In the genomic region with DNA sequence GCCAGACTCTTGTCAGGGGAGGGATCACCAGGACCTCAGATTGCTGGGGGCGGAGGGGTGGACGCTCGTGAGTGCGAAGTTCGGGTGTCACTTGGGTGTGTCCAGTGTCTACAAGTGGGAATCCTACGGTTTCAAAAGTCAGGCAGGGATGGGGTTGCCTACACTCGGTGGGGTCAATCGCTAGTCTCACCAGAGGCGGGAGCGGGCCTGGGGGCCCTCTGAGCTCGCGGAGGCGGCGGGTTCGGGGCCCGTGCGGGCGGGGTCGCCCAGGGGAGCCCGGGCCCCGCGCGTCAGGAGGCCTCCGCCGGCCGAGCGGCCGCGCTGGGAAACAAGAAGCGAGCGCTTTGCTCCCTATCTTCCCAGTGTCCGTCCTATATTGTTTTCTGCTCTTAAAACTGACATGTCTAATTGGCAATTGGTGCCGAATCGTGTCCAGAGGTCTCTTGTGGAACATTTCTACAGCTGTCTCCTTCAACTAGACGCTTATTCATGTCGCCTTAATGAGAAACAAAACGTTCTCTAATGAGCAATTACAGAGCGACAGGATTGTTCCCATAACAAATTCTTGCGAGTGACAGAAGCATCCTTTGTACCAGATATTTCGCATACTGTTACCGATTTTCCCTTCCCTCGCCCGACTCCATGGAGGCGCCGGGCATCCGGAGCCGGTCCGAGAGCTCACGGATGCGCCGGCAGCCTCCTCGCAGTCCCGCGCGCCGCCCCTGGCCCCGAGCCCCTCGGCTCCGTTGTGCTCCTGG, we compare ENCODE assay signal across 12 cellular contexts. TPM values are rescaled to one million over a fixed set of nuclear protein-coding genes. Genes with fewer than 3 reads are reported as not detected.
A peak's percentile ranks its signal among the peaks of the same experiment; 100 is the strongest.
DNase-seq lines count a peak whose midpoint lies in the region; ATAC-seq and TF ChIP-seq lines count a peak whose summit lies in the region.
"Had no signal": no experiment of that assay in that cellular context is flagged by ENCODE, and none has a peak within 500 bp of the region (broad histone marks: within the 10 kb centered on the region; RNA-seq: fewer than 3 reads in every experiment).

No MANE protein-coding gene starts in this region.

- peaks cover 90% of the 10 kb centered on the region for H3K27me3 Mint-ChIP-seq in activated CD8-positive, alpha-beta memory T cell treated with anti-CD3 and anti-CD28 coated beads, Interleukin-2, amount 10 ng/mL, durations not matched to agents 7 days and 5 days
- H3K27me3 Mint-ChIP-seq in glutamatergic neuron (ENCODE audit: unreplicated experiment), result peaks cover 47% of the 10 kb centered on the region

- H3K4me3 ChIP-seq in Panc1 (ENCODE audit: low read depth in 2 of 2, low read length in 2 of 2), result peak overlapping the region in 1 of 2 experiments; percentile 18; a peak in 1 of 4 replicates
- H3K4me3 ChIP-seq in skeletal muscle satellite cell (ENCODE audit: low read length), result peak overlapping the region; percentile 53

- no peak overlapping the region for H3K27ac ChIP-seq in Panc1 (ENCODE audit: low read length)
- no peak overlapping the region for H3K27ac ChIP-seq in RWPE1

- TF ChIP-seq CTCF in Panc1 (IDR thresholded peaks at IDR 0.05), result no peak
- TF ChIP-seq CTCF in glutamatergic neuron (IDR thresholded peaks at IDR 0.05; ENCODE audit: partially characterized antibody, unreplicated experiment), result no peak
- TF ChIP-seq CTCF in RWPE1 (conservative IDR thresholded peaks at IDR 0.05; ENCODE audit: low read depth), result no peak

- peaks cover 3% of the 10 kb centered on the region for H3K9me3 Mint-ChIP-seq in activated CD8-positive, alpha-beta memory T cell treated with anti-CD3 and anti-CD28 coated beads, Interleukin-2, amount 10 ng/mL, durations not matched to agents 7 days and 5 days (ENCODE audit: low read depth)
- H3K9me3 Mint-ChIP-seq in glutamatergic neuron (ENCODE audit: unreplicated experiment), result peaks cover 10% of the 10 kb centered on the region
- H3K9me3 Mint-ChIP-seq: HFFc6 had no signal

- no peaks in the 10 kb centered on the region for H3K9me3 ChIP-seq in Panc1 (ENCODE audit: control insufficient read depth, insufficient read depth, low read depth, low read length)
- peaks cover 7% of the 10 kb centered on the region for H3K9me3 ChIP-seq in skeletal muscle satellite cell (replicated peaks; ENCODE audit: low read length)

- DNase-seq in activated CD8-positive, alpha-beta memory T cell treated with anti-CD3 and anti-CD28 coated beads, Interleukin-2, amount 10 ng/mL, durations not matched to agents 7 days and 5 days, result no peak
- no peak for DNase-seq in activated CD8-positive, alpha-beta memory T cell treated with anti-CD3 and anti-CD28 coated beads for 24 hours
- no peak for DNase-seq in Panc1 (ENCODE audit: low read depth, low spot score)
- DNase-seq in glutamatergic neuron, result no peak
- DNase-seq in stimulated activated CD4-positive, alpha-beta T cell treated with anti-CD3 and anti-CD28 coated beads, Interleukin-2, amount 100 ng/mL, for 48 hours, result no peak
- no peak for DNase-seq in NCI-H146 treated with DMSO at 0.1 percent for 48 hours (lab: John Stamatoyannopoulos, UW; ENCODE audit: unreplicated experiment)
- DNase-seq in RWPE1 (ENCODE audit: low spot score), result no peak
- DNase-seq: EL, HFFc6, NCI-H774 had no signal

- ATAC-seq in activated CD8-positive, alpha-beta memory T cell treated with anti-CD3 and anti-CD28 coated beads, Interleukin-2, amount 10 ng/mL, durations not matched to agents 7 days and 5 days, result no peak
- 0 out of 2 replicates have a peak, but pooled peaks have one; percentile 38 for ATAC-seq in Panc1
- ATAC-seq: left lobe of liver had no signal

- no TSS peak for BruUV-seq in Panc1 (replicated peaks; lab: Mats Ljungman, UMichigan)

- peak overlapping the region; percentile 24 for H3K27ac Mint-ChIP-seq in activated CD8-positive, alpha-beta memory T cell treated with anti-CD3 and anti-CD28 coated beads, Interleukin-2, amount 10 ng/mL, durations not matched to agents 7 days and 5 days
- no peak overlapping the region for H3K27ac Mint-ChIP-seq in glutamatergic neuron (ENCODE audit: unreplicated experiment)
- H3K27ac Mint-ChIP-seq: HFFc6 had no signal

- CTCF ChIA-PET in activated CD8-positive, alpha-beta memory T cell treated with anti-CD3 and anti-CD28 coated beads, Interleukin-2, amount 10 ng/mL, durations not matched to agents 7 days and 5 days (lab: Charles Lee), result interaction anchor here (1.4 kb wide), 1 partner anchor 9 kb away, joined by 4 read pairs; no protein-coding TSS in a partner anchor
- CTCF ChIA-PET in Panc1 (lab: Charles Lee), result no interaction called here
- CTCF ChIA-PET in RWPE1 (lab: Yijun Ruan, JAX), result interaction anchor here (0.5 kb wide), 1 partner anchor 806 kb away, joined by 5 read pairs; no protein-coding TSS in a partner anchor

- H3K9ac ChIP-seq in skeletal muscle satellite cell (ENCODE audit: low read depth, low read length), result no peak overlapping the region

- peaks cover 14% of the 10 kb centered on the region for H3K27me3 ChIP-seq in Panc1 (ENCODE audit: control insufficient read depth, insufficient read depth, low read length)
- H3K27me3 ChIP-seq in skeletal muscle satellite cell (ENCODE audit: control insufficient read depth, insufficient read depth, low read length), result peaks cover 87% of the 10 kb centered on the region

- intact Hi-C loops in Panc1 (cut with micrococcal nuclease; ENCODE audit: unreplicated experiment), result no loop called here

- in situ Hi-C loops in Panc1 (cut with HindIII; ENCODE audit: low pct_unique_long_range_greater_than_20kb, low sequenced_read_pairs), result no loop called here

- POLR2A ChIA-PET in Panc1 (lab: Charles Lee), result no interaction called here
- POLR2A ChIA-PET in RWPE1 (lab: Yijun Ruan, JAX; ENCODE audit: low non-redundant PET), result no interaction called here

- peaks cover 7% of the 10 kb centered on the region for H3K36me3 Mint-ChIP-seq in activated CD8-positive, alpha-beta memory T cell treated with anti-CD3 and anti-CD28 coated beads, Interleukin-2, amount 10 ng/mL, durations not matched to agents 7 days and 5 days
- no peaks in the 10 kb centered on the region for H3K36me3 Mint-ChIP-seq in glutamatergic neuron (ENCODE audit: unreplicated experiment)

- H3K4me3 Mint-ChIP-seq in activated CD8-positive, alpha-beta memory T cell treated with anti-CD3 and anti-CD28 coated beads, Interleukin-2, amount 10 ng/mL, durations not matched to agents 7 days and 5 days, result no peak overlapping the region
- H3K4me3 Mint-ChIP-seq in glutamatergic neuron (ENCODE audit: unreplicated experiment), result peak overlapping the region; percentile 84
- H3K4me3 Mint-ChIP-seq: HFFc6 had no signal

- H3K36me3 ChIP-seq in Panc1 (ENCODE audit: control insufficient read depth, insufficient read depth, low read length), result no peaks in the 10 kb centered on the region
- no peaks in the 10 kb centered on the region for H3K36me3 ChIP-seq in skeletal muscle satellite cell (ENCODE audit: insufficient read depth, low read length)

- peak overlapping the region; percentile 73 for H3K4me2 ChIP-seq in skeletal muscle satellite cell (ENCODE audit: low read length)

- peaks cover 19% of the 10 kb centered on the region for H3K4me1 Mint-ChIP-seq in activated CD8-positive, alpha-beta memory T cell treated with anti-CD3 and anti-CD28 coated beads, Interleukin-2, amount 10 ng/mL, durations not matched to agents 7 days and 5 days
- H3K4me1 Mint-ChIP-seq in glutamatergic neuron (ENCODE audit: low read depth, unreplicated experiment), result peaks cover 38% of the 10 kb centered on the region

- no peaks in the 10 kb centered on the region for H3K4me1 ChIP-seq in Panc1 (ENCODE audit: control insufficient read depth, insufficient read depth, low read length)
- peaks cover 16% of the 10 kb centered on the region for H3K4me1 ChIP-seq in skeletal muscle satellite cell (ENCODE audit: control insufficient read depth, insufficient read depth, low read length)

RNA-seq across cellular contexts. Expression of gene PAX6, which starts 11.9 kb away (rescaled TPM):
- not detected for total RNA-seq in activated CD8-positive, alpha-beta memory T cell treated with anti-CD3 and anti-CD28 coated beads, Interleukin-2, amount 10 ng/mL, durations not matched to agents 7 days and 5 days
- total RNA-seq in Panc1 (2021; ENCODE audit: unreplicated experiment), result 0.49 TPM
- polyA plus RNA-seq in Panc1 (2012; ENCODE audit: insufficient read length), result 0.35 TPM
- 30.7 TPM for total RNA-seq in glutamatergic neuron (ENCODE audit: unreplicated experiment)
- under 0.01 TPM in 1 of 2 replicates, not detected in the other for total RNA-seq in skeletal muscle satellite cell (2012; rRNA removed)
- total RNA-seq: left lobe of liver had no signal

Comparison
In these comparisons a context has a peak if more than half of its experiments do, and no peak if none do; other contexts are left out.
1. RNA of gene PAX6, which starts 11.9 kb away (total RNA-seq): 30.7 TPM in glutamatergic neuron (single experiment); 0.49 TPM in Panc1 (single experiment) and not detected in activated CD8-positive, alpha-beta memory T cell treated with anti-CD3 and anti-CD28 coated beads, Interleukin-2, amount 10 ng/mL, durations not matched to agents 7 days and 5 days; every median in the first group is over 10 times any median in the second.